In genomic region chr3:1591327-1592028, GRCh38 we compare ENCODE assay signal across 28 cellular contexts.
"Had no signal": no experiment of that assay in that cellular context is flagged by ENCODE, and none has a peak within 500 bp of the region (broad histone marks: within the 10 kb centered on the region; RNA-seq: fewer than 3 reads in every experiment).

No MANE protein-coding gene starts in this region.

- H3K4me3 ChIP-seq: left lung, lower lobe of right lung, neural progenitor cell, right atrium auricular region, right lobe of liver, smooth muscle cell, transverse colon, upper lobe of left lung, vagina had no signal

- H3K27me3 Mint-ChIP-seq: naive B cell; progenitor cell of endocrine pancreas; stimulated activated memory B cell treated with anti-CD40 and anti-IgM and Interleukin-4, amounts not matched to agents 10 μg/mL and 1 μg/mL and 100 μg/mL, for 72 hours; stimulated activated naive CD8-positive, alpha-beta T cell treated with anti-CD3 and anti-CD28 coated beads, Interleukin-15, amount 100 ng/mL, for 72 hours had no signal

- H3K4me1 ChIP-seq: left lung, lower lobe of right lung, neural progenitor cell, parathyroid adenoma, right atrium auricular region, right lobe of liver, transverse colon, upper lobe of left lung, vagina had no signal

- H3K9me3 ChIP-seq: neutrophil, right lobe of liver had no signal

- H3K27ac ChIP-seq: left lung, lower lobe of right lung, neural progenitor cell, neutrophil, parathyroid adenoma, right atrium auricular region, right lobe of liver, transverse colon, upper lobe of left lung, vagina had no signal

- ATAC-seq: left cardiac atrium; left lung; lower lobe of right lung; natural killer cell; right lobe of liver; stimulated activated memory B cell treated with anti-CD40 and anti-IgM and Interleukin-4, amounts not matched to agents 10 μg/mL and 1 μg/mL and 100 μg/mL, for 72 hours; stimulated activated naive CD8-positive, alpha-beta T cell treated with anti-CD3 and anti-CD28 coated beads, Interleukin-15, amount 100 ng/mL, for 72 hours had no signal

- DNase-seq: islet precursor cell; left cardiac atrium; left lung; lower lobe of right lung; mammary epithelial cell; mesenchymal stem cell; naive B cell; natural killer cell; nephron progenitor cell; occipital lobe; right lobe of liver; stimulated activated CD4-positive, alpha-beta T cell treated with anti-CD3 and anti-CD28 coated beads, Interleukin-1b, Interleukin-23, amount 100 ng/mL, for 48 hours; stimulated activated CD4-positive, alpha-beta T cell treated with anti-CD3 and anti-CD28 coated beads, Interleukin-2, amount 100 ng/mL, for 48 hours; stimulated activated CD4-positive, alpha-beta T cell treated with anti-CD3 and anti-CD28 coated beads, Interleukin-4, amount 100 ng/mL, for 4 hours; stimulated activated CD8-positive, alpha-beta memory T cell treated with anti-CD3 and anti-CD28 coated beads, Interleukin-4, amount 100 ng/mL, for 48 hours; stimulated activated naive CD4-positive, alpha-beta T cell treated with Interleukin-2 at 50 U/mL for 16 hours; stimulated activated naive CD8-positive, alpha-beta T cell treated with anti-CD3 and anti-CD28 coated beads, Interleukin-15, amount 100 ng/mL, for 72 hours; substantia nigra; transverse colon; upper lobe of left lung had no signal

- H3K4me1 Mint-ChIP-seq: naive B cell; natural killer cell; nephron progenitor cell; neural progenitor cell; stimulated activated memory B cell treated with anti-CD40 and anti-IgM and Interleukin-4, amounts not matched to agents 10 μg/mL and 1 μg/mL and 100 μg/mL, for 72 hours; stimulated activated naive CD8-positive, alpha-beta T cell treated with anti-CD3 and anti-CD28 coated beads, Interleukin-15, amount 100 ng/mL, for 72 hours had no signal

- H3K36me3 Mint-ChIP-seq: naive B cell; neural progenitor cell; stimulated activated memory B cell treated with anti-CD40 and anti-IgM and Interleukin-4, amounts not matched to agents 10 μg/mL and 1 μg/mL and 100 μg/mL, for 72 hours had no signal

- H3K36me3 ChIP-seq: left lung, lower lobe of right lung, neural progenitor cell, neutrophil, right atrium auricular region, right lobe of liver, transverse colon, upper lobe of left lung, vagina had no signal

- H3K27me3 ChIP-seq: left lung, neural progenitor cell, neutrophil, right atrium auricular region, right lobe of liver, transverse colon, upper lobe of left lung, vagina had no signal

- H3K27ac Mint-ChIP-seq: naive B cell; natural killer cell; nephron progenitor cell; neural progenitor cell; progenitor cell of endocrine pancreas; stimulated activated memory B cell treated with anti-CD40 and anti-IgM and Interleukin-4, amounts not matched to agents 10 μg/mL and 1 μg/mL and 100 μg/mL, for 72 hours; stimulated activated naive CD8-positive, alpha-beta T cell treated with anti-CD3 and anti-CD28 coated beads, Interleukin-15, amount 100 ng/mL, for 72 hours had no signal

- H3K4me3 Mint-ChIP-seq: naive B cell; natural killer cell; nephron progenitor cell; neural progenitor cell; stimulated activated memory B cell treated with anti-CD40 and anti-IgM and Interleukin-4, amounts not matched to agents 10 μg/mL and 1 μg/mL and 100 μg/mL, for 72 hours; stimulated activated naive CD8-positive, alpha-beta T cell treated with anti-CD3 and anti-CD28 coated beads, Interleukin-15, amount 100 ng/mL, for 72 hours had no signal
